In the genomic region with DNA sequence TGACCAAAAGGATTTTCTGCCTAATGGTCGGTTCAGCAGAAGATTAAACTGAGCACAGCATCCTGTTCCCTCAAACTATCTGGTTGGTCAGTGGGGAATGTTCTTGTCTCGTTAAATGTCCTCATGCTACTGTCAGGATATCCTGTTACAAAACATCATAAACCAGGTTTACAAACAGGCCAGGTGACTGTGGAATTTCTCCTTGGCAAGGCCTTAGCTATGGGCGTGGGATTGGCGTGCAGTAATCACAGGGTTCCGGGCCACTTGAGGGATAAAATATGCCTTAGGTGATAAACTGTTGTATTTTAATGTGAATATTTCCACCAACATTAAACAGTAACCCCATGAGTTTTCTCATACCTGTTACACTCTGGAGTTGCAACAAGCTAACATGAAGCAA, we compare ENCODE assay signal across 5 cellular contexts. TPM values are rescaled to one million over a fixed set of nuclear protein-coding genes. Genes with fewer than 3 reads are reported as not detected.
"Had no signal": no experiment of that assay in that cellular context is flagged by ENCODE, and none has a peak within 500 bp of the region (broad histone marks: within the 10 kb centered on the region; RNA-seq: fewer than 3 reads in every experiment).

No MANE protein-coding gene starts in this region.

RNA-seq across cellular contexts. Expression of gene C16orf89, which starts 39.3 kb away (rescaled TPM):
- total RNA-seq: left lobe of liver, lung microvascular endothelial cell, natural killer cell, osteocyte, pulmonary artery endothelial cell had no signal
